8 cellular contexts compared by ENCODE assay signal in genomic region chr2:219713110-219713509, GRCh38.
DNase-seq lines count a peak whose midpoint lies in the region; ATAC-seq and TF ChIP-seq lines count a peak whose summit lies in the region.

No MANE protein-coding gene starts in this region.

- H3K9me3 ChIP-seq in RWPE2 (ENCODE audit: severe bottlenecking), result no peaks in the 10 kb centered on the region

- no peaks in the 10 kb centered on the region for H3K27me3 ChIP-seq in RWPE2 (ENCODE audit: insufficient read depth, poor library complexity, severe bottlenecking)

- H3K4me1 ChIP-seq in RWPE2 (ENCODE audit: insufficient read depth, poor library complexity, severe bottlenecking), result peaks cover 2% of the 10 kb centered on the region

- ATAC-seq in GM18511 (IDR thresholded peaks at IDR 0.05; ENCODE audit: unreplicated experiment) (peak; percentile 75), HG02885 (IDR thresholded peaks at IDR 0.05; ENCODE audit: poor library complexity, unreplicated experiment) (peak; percentile 73), RWPE2 (ENCODE audit: low read depth) (peak; percentile 58; the same call in 1 of the 3 replicates), left lobe of liver (peak; percentile 59), HG02642 (IDR thresholded peaks at IDR 0.05; ENCODE audit: poor library complexity, unreplicated experiment) (no peak)

- no peak for TF ChIP-seq CTCF in RWPE2 (IDR thresholded peaks at IDR 0.05; ENCODE audit: poor library complexity, severe bottlenecking)

- DNase-seq in RWPE2 (ENCODE audit: low spot score) (no peak), left lobe of liver (ENCODE audit: low spot score) (no peak), ecto neural progenitor cell (ENCODE audit: low spot score) (no peak), HK-2 (ENCODE audit: unreplicated experiment) (no peak)
- no peak for DNase-seq in NK-92 treated with Interleukin-12 subunit alpha and Interleukin-12 subunit beta, amount 100 ng/mL, for 24 hours (lab: John Stamatoyannopoulos, UW)

- no peak overlapping the region for H3K4me3 ChIP-seq in RWPE2 (ENCODE audit: severe bottlenecking)

- no peak overlapping the region for H3K27ac ChIP-seq in RWPE2 (ENCODE audit: poor library complexity, severe bottlenecking)

- H3K36me3 ChIP-seq in RWPE2 (ENCODE audit: low read depth), result no peaks in the 10 kb centered on the region
